Comparison of ENCODE assay signal across 13 cellular contexts in genomic region chr19:14520543-14520942, GRCh38. TPM values are rescaled to one million over a fixed set of nuclear protein-coding genes. Genes with fewer than 3 reads are reported as not detected.
DNase-seq lines count a peak whose midpoint lies in the region; ATAC-seq, FAIRE-seq and TF ChIP-seq lines count a peak whose summit lies in the region.
"Had no signal": no experiment of that assay in that cellular context is flagged by ENCODE, and none has a peak within 500 bp of the region (broad histone marks: within the 10 kb centered on the region; RNA-seq: fewer than 3 reads in every experiment).

No MANE protein-coding gene starts in this region.

- POLR2A ChIA-PET in HepG2 (lab: Yijun Ruan, JAX), result interaction anchor here (0.9 to 5.8 kb wide), 9 partner anchors 8 to 51 kb away, joined by 5 to 123 read pairs (median 11); partner anchors contain the start of genes GIPC1, NDUFB7 and TECR

- peaks cover 25% of the 10 kb centered on the region for H3K79me2 ChIP-seq in HepG2 (ENCODE audit: insufficient read depth, low read length)

- H3K27ac ChIP-seq in HepG2 (ENCODE audit: extremely low read length, insufficient read depth, low read length) (peak overlapping the region; percentile 97), right lobe of liver (peak overlapping the region in 1 of 3 donors; percentile 96), lower lobe of right lung (peak overlapping the region; percentile 99), vagina (peak overlapping the region; percentile 100)

- no peak for ATAC-seq in HepG2
- no peak for ATAC-seq in right lobe of liver
- ATAC-seq in lower lobe of right lung, result no peak
- ATAC-seq: heart left ventricle, left lung had no signal

- peaks cover 52% of the 10 kb centered on the region for H3K4me1 Mint-ChIP-seq in activated T-helper 1 cell treated with anti-CD3 and anti-CD28 coated beads, Interleukin-12 subunit alpha, Interleukin-12 subunit beta, Interleukin-2, Interleukin-4 antibody, amounts not matched to agents 30 ng/mL and 10 ng/mL and 1 ng/mL, durations not matched to agents 14 hours and 24 hours and 36 hours (ENCODE audit: low read depth)

- no peaks in the 10 kb centered on the region; a peak in 1 of 5 replicates for H3K27me3 ChIP-seq in HepG2 (ENCODE audit: control insufficient read depth in 1 of 2, insufficient read depth in 2 of 2, low read length in 2 of 2)
- H3K27me3 ChIP-seq in right lobe of liver, result no peaks in the 10 kb centered on the region
- H3K27me3 ChIP-seq in lower lobe of right lung (ENCODE audit: low read depth), result no peaks in the 10 kb centered on the region
- no peaks in the 10 kb centered on the region for H3K27me3 ChIP-seq in vagina
- H3K27me3 ChIP-seq: heart left ventricle, left lung, neutrophil had no signal

- H3K36me3 ChIP-seq in HepG2 (replicated peaks in 1 of 2; ENCODE audit: control insufficient read depth in 1 of 2, insufficient read depth in 2 of 2, low read length in 2 of 2) (peaks cover 5 to 11% of the 10 kb centered on the region in 2 experiments; a peak in 4 of 5 replicates), right lobe of liver (peaks cover 0 to 12% (median 8%) of the 10 kb centered on the region in 4 donors), lower lobe of right lung (peaks cover 14% of the 10 kb centered on the region), vagina (peaks cover 0 to 11% of the 10 kb centered on the region in 2 donors)

- H2AFZ ChIP-seq in HepG2 (ENCODE audit: low read length), result no peak overlapping the region

- TF ChIP-seq POLR2A in HepG2 (IDR thresholded peaks at IDR 0.05; ENCODE audit: insufficient read depth in 1 of 2, low read depth in 2 of 2, low read length in 2 of 2), result no peak
- no peak for TF ChIP-seq POLR2A in right lobe of liver (IDR thresholded peaks at IDR 0.05)
- TF ChIP-seq POLR2A in vagina (IDR thresholded peaks at IDR 0.05), result no peak

- no peak for FAIRE-seq in HepG2 (lab: Jason Lieb, UNC)
- no peak for FAIRE-seq in urothelium cell line (lab: Jason Lieb, UNC)

- H4K20me1 ChIP-seq in HepG2 (ENCODE audit: insufficient read depth, low read length), result peaks cover 20% of the 10 kb centered on the region

- no peaks in the 10 kb centered on the region for H3K9me3 Mint-ChIP-seq in activated T-helper 1 cell treated with anti-CD3 and anti-CD28 coated beads, Interleukin-12 subunit alpha, Interleukin-12 subunit beta, Interleukin-2, Interleukin-4 antibody, amounts not matched to agents 30 ng/mL and 10 ng/mL and 1 ng/mL, durations not matched to agents 14 hours and 24 hours and 36 hours
- H3K9me3 Mint-ChIP-seq: endodermal cell had no signal

- H3K27me3 Mint-ChIP-seq in activated T-helper 1 cell treated with anti-CD3 and anti-CD28 coated beads, Interleukin-12 subunit alpha, Interleukin-12 subunit beta, Interleukin-2, Interleukin-4 antibody, amounts not matched to agents 30 ng/mL and 10 ng/mL and 1 ng/mL, durations not matched to agents 14 hours and 24 hours and 36 hours (ENCODE audit: insufficient read depth), result peaks cover 2% of the 10 kb centered on the region

- TF ChIP-seq RAD21 in HepG2 (CRISPR knock-in tag; IDR thresholded peaks at IDR 0.05), result no peak

- H3K4me3 Mint-ChIP-seq in activated T-helper 1 cell treated with anti-CD3 and anti-CD28 coated beads, Interleukin-12 subunit alpha, Interleukin-12 subunit beta, Interleukin-2, Interleukin-4 antibody, amounts not matched to agents 30 ng/mL and 10 ng/mL and 1 ng/mL, durations not matched to agents 14 hours and 24 hours and 36 hours, result no peak overlapping the region
- H3K4me3 Mint-ChIP-seq: endodermal cell had no signal

- TF ChIP-seq EP300 in HepG2 (IDR thresholded peaks at IDR 0.05; ENCODE audit: low read depth in 2 of 2, low read length in 2 of 2) (no peak), HepG2 (CRISPR knock-in tag; IDR thresholded peaks at IDR 0.05; ENCODE audit: borderline replicate concordance) (no peak)

- H3K27ac Mint-ChIP-seq in activated T-helper 1 cell treated with anti-CD3 and anti-CD28 coated beads, Interleukin-12 subunit alpha, Interleukin-12 subunit beta, Interleukin-2, Interleukin-4 antibody, amounts not matched to agents 30 ng/mL and 10 ng/mL and 1 ng/mL, durations not matched to agents 14 hours and 24 hours and 36 hours, result peak overlapping the region; percentile 94
- H3K27ac Mint-ChIP-seq: endodermal cell had no signal

- 58% methylated on average over 4 of the region's 4 CpGs for WGBS in HepG2 (ENCODE audit: low lambda C conversion rate)
- WGBS in right lobe of liver (ENCODE audit: insufficient coverage, low coverage, low lambda C conversion rate, missing lambda C conversion rate), result 82% methylated on average over 4 of the region's 4 CpGs

- in situ Hi-C loops in HepG2 (cut with HindIII; ENCODE audit: extremely low pct_ligation_motif_present, low pct_unique_long_range_greater_than_20kb) (no loop called here), GM13976 (cut with MboI; ENCODE audit: low sequenced_read_pairs, unreplicated experiment) (no loop called here)

- CTCF ChIA-PET in HepG2 (lab: Yijun Ruan, JAX; ENCODE audit: low intra/inter-chr PET ratio, low total read pairs), result no interaction called here

- TF ChIP-seq CTCF in HepG2 (CRISPR knock-in tag; IDR thresholded peaks at IDR 0.05) (no peak), right lobe of liver (IDR thresholded peaks at IDR 0.05) (no peak), lower lobe of right lung (IDR thresholded peaks at IDR 0.05) (no peak), vagina (IDR thresholded peaks at IDR 0.05) (no peak), GM13976 (IDR thresholded peaks at IDR 0.05; ENCODE audit: borderline replicate concordance, control extremely low read depth, extremely low read depth, insufficient read depth, missing control alignments) (no peak)

- peak overlapping the region; percentile 75 for H3K4me2 ChIP-seq in HepG2 (ENCODE audit: low read depth, low read length)

- H3K9me3 ChIP-seq in HepG2 (ENCODE audit: low read length) (no peaks in the 10 kb centered on the region), right lobe of liver (no peaks in the 10 kb centered on the region), lower lobe of right lung (no peaks in the 10 kb centered on the region), vagina (no peaks in the 10 kb centered on the region)
- H3K9me3 ChIP-seq: heart left ventricle, left lung, neutrophil had no signal

- intact Hi-C loops in HepG2 (cut with micrococcal nuclease; ENCODE audit: unreplicated experiment) (loop anchor here (1.0 kb wide), 1 partner anchor 9 kb away; the partner anchor contains the start of gene TECR), right lobe of liver (cut with DNase I) (no loop called here), lower lobe of right lung (cut with DNase I) (no loop called here), vagina (cut with DNase I) (no loop called here)
- intact Hi-C loops in activated T-helper 1 cell treated with anti-CD3 and anti-CD28 coated beads, Interleukin-12 subunit alpha, Interleukin-12 subunit beta, Interleukin-2, Interleukin-4 antibody, amounts not matched to agents 30 ng/mL and 10 ng/mL and 1 ng/mL, durations not matched to agents 14 hours and 24 hours and 36 hours (cut with micrococcal nuclease), result loop anchor here (10.0 kb wide), 1 partner anchor 1366 kb away; the partner anchor contains the start of genes IER2 and STX10

- DNase-seq in HepG2 (ENCODE audit: low spot score) (no peak), right lobe of liver (no peak), lower lobe of right lung (no peak), vagina (ENCODE audit: extremely low spot score in 2 of 2) (no peak), GM13976 (ENCODE audit: low spot score) (no peak), urothelium cell line (ENCODE audit: low spot score) (no peak), NCI-H146 treated with DMSO at 0.1 percent for 48 hours (lab: John Stamatoyannopoulos, UW; ENCODE audit: unreplicated experiment) (no peak)
- DNase-seq in activated T-helper 1 cell treated with anti-CD3 and anti-CD28 coated beads, Interleukin-12 subunit alpha, Interleukin-12 subunit beta, Interleukin-2, Interleukin-4 antibody, amounts not matched to agents 30 ng/mL and 10 ng/mL and 1 ng/mL, durations not matched to agents 14 hours and 24 hours and 36 hours (ENCODE audit: low spot score), result no peak
- DNase-seq: endodermal cell, heart left ventricle, left lung, NCI-H1694 treated with DMSO at 0.1 percent for 48 hours had no signal

- peaks cover 54% of the 10 kb centered on the region for H3K4me1 ChIP-seq in HepG2 (ENCODE audit: insufficient read depth, low read length)
- H3K4me1 ChIP-seq in right lobe of liver, result peaks cover 0 to 29% (median 8%) of the 10 kb centered on the region in 4 donors
- peaks cover 29% of the 10 kb centered on the region for H3K4me1 ChIP-seq in lower lobe of right lung
- peaks cover 27% of the 10 kb centered on the region for H3K4me1 ChIP-seq in vagina

- H3K36me3 Mint-ChIP-seq in activated T-helper 1 cell treated with anti-CD3 and anti-CD28 coated beads, Interleukin-12 subunit alpha, Interleukin-12 subunit beta, Interleukin-2, Interleukin-4 antibody, amounts not matched to agents 30 ng/mL and 10 ng/mL and 1 ng/mL, durations not matched to agents 14 hours and 24 hours and 36 hours (ENCODE audit: low read depth), result peaks cover 18% of the 10 kb centered on the region

- BruUV-seq in HepG2 (replicated peaks; lab: Mats Ljungman, UMichigan), result TSS peak; percentile 52

- H3K4me3 ChIP-seq in HepG2 (replicated peaks in 1 of 3; ENCODE audit: insufficient read depth in 1 of 3, low read depth in 2 of 3, low read length in 3 of 3), result no peak overlapping the region
- H3K4me3 ChIP-seq in right lobe of liver, result no peak overlapping the region
- no peak overlapping the region for H3K4me3 ChIP-seq in lower lobe of right lung
- H3K4me3 ChIP-seq in vagina, result no peak overlapping the region
- H3K4me3 ChIP-seq: heart left ventricle, left lung had no signal

- peak overlapping the region; percentile 70 for H3K9ac ChIP-seq in HepG2 (ENCODE audit: insufficient read depth, low read depth, low read length)

RNA-seq across cellular contexts. Expression of gene DNAJB1, which starts 2.3 kb away (rescaled TPM):
- total RNA-seq in HepG2 (2016; rRNA removed; fragmentation: Illumina TruSeq; extraction: Trizol) (87.5 and 101 TPM in 2 replicates), right lobe of liver (10 to 100 TPM; 35.7 to 76.8 (median 52.1) TPM), lower lobe of right lung (92.5 TPM), vagina (164 TPM)
- total RNA-seq in HepG2 (2016; cell fraction: cytosol; rRNA removed; fragmentation: Illumina TruSeq; extraction: Trizol; ENCODE audit: low read depth), result 43.8 and 48.3 TPM in 2 replicates
- total RNA-seq in HepG2 (2016; cell fraction: insoluble cytoplasmic fraction; rRNA removed; fragmentation: Illumina TruSeq; extraction: Trizol), result 87.7 and 97.3 TPM in 2 replicates
- total RNA-seq in HepG2 (2016; cell fraction: membrane; rRNA removed; fragmentation: Illumina TruSeq; extraction: Trizol), result 100 and 105 TPM in 2 replicates
- 40.6 and 45.4 TPM in 2 replicates for total RNA-seq in HepG2 (2016; cell fraction: nucleus; rRNA removed; fragmentation: Illumina TruSeq; extraction: Trizol)
- 97.3 and 108 TPM in 2 replicates for polyA plus RNA-seq in HepG2 (2011; rRNA removed)
- 90.1 and 116 TPM in 2 replicates for polyA plus RNA-seq in HepG2 (2011; cell fraction: cytosol; rRNA removed)
- polyA plus RNA-seq in HepG2 (2011; cell fraction: nucleus; rRNA removed), result 41.8 and 55.7 TPM in 2 replicates
- 45.3 and 99.6 TPM in 2 replicates for polyA plus RNA-seq in HepG2 (2012)
- 43.8 and 48.0 TPM in 2 replicates for polyA plus RNA-seq in HepG2 (2016; cell fraction: cytosol; fragmentation: Illumina TruSeq; extraction: Trizol; ENCODE audit: low read depth)
- polyA plus RNA-seq in HepG2 (2016; cell fraction: insoluble cytoplasmic fraction; fragmentation: Illumina TruSeq; extraction: Trizol; ENCODE audit: low read depth), result 139 and 144 TPM in 2 replicates
- polyA plus RNA-seq in HepG2 (2016; cell fraction: membrane; fragmentation: Illumina TruSeq; extraction: Trizol; ENCODE audit: low read depth), result 72.7 and 75.0 TPM in 2 replicates
- 76.4 and 83.8 TPM in 2 replicates for polyA plus RNA-seq in HepG2 (2016; cell fraction: nucleus; fragmentation: Illumina TruSeq; extraction: Trizol; ENCODE audit: insufficient read depth, low read depth)
- 94.0 and 151 TPM in 2 replicates for polyA minus RNA-seq in HepG2 (2011; rRNA and poly(A)+ RNA removed; ENCODE audit: low replicate concordance)
- 34.2 and 35.4 TPM in 2 replicates for polyA minus RNA-seq in HepG2 (2011; cell fraction: cytosol; rRNA and poly(A)+ RNA removed)
- polyA minus RNA-seq in HepG2 (2011; cell fraction: nucleus; rRNA and poly(A)+ RNA removed), result 42.7 and 47.7 TPM in 2 replicates
- 104 and 120 TPM in 2 replicates for total RNA-seq in activated T-helper 1 cell treated with anti-CD3 and anti-CD28 coated beads, Interleukin-12 subunit alpha, Interleukin-12 subunit beta, Interleukin-2, Interleukin-4 antibody, amounts not matched to agents 30 ng/mL and 10 ng/mL and 1 ng/mL, durations not matched to agents 14 hours and 24 hours and 36 hours

RNA-seq across cellular contexts. Expression of gene TECR, which starts 8.9 kb away (rescaled TPM):
- 25.9 and 54.9 TPM in 2 replicates for total RNA-seq in HepG2 (2016; rRNA removed; fragmentation: Illumina TruSeq; extraction: Trizol)
- 25.1 and 26.1 TPM in 2 replicates for total RNA-seq in HepG2 (2016; cell fraction: cytosol; rRNA removed; fragmentation: Illumina TruSeq; extraction: Trizol; ENCODE audit: low read depth)
- 24.8 and 55.4 TPM in 2 replicates for total RNA-seq in HepG2 (2016; cell fraction: insoluble cytoplasmic fraction; rRNA removed; fragmentation: Illumina TruSeq; extraction: Trizol)
- 23.9 and 26.8 TPM in 2 replicates for total RNA-seq in HepG2 (2016; cell fraction: membrane; rRNA removed; fragmentation: Illumina TruSeq; extraction: Trizol)
- 68.9 and 76.1 TPM in 2 replicates for total RNA-seq in HepG2 (2016; cell fraction: nucleus; rRNA removed; fragmentation: Illumina TruSeq; extraction: Trizol)
- 121 and 137 TPM in 2 replicates for polyA plus RNA-seq in HepG2 (2011; rRNA removed)
- 131 and 134 TPM in 2 replicates for polyA plus RNA-seq in HepG2 (2011; cell fraction: cytosol; rRNA removed)
- polyA plus RNA-seq in HepG2 (2011; cell fraction: nucleus; rRNA removed), result 178 and 205 TPM in 2 replicates
- polyA plus RNA-seq in HepG2 (2012), result 94.0 and 122 TPM in 2 replicates
- 70.2 and 77.8 TPM in 2 replicates for polyA plus RNA-seq in HepG2 (2016; cell fraction: cytosol; fragmentation: Illumina TruSeq; extraction: Trizol; ENCODE audit: low read depth)
- polyA plus RNA-seq in HepG2 (2016; cell fraction: insoluble cytoplasmic fraction; fragmentation: Illumina TruSeq; extraction: Trizol; ENCODE audit: low read depth), result 52.7 and 78.7 TPM in 2 replicates
- polyA plus RNA-seq in HepG2 (2016; cell fraction: membrane; fragmentation: Illumina TruSeq; extraction: Trizol; ENCODE audit: low read depth), result 63.3 and 69.9 TPM in 2 replicates
- polyA plus RNA-seq in HepG2 (2016; cell fraction: nucleus; fragmentation: Illumina TruSeq; extraction: Trizol; ENCODE audit: insufficient read depth, low read depth), result 231 and 244 TPM in 2 replicates
- polyA minus RNA-seq in HepG2 (2011; rRNA and poly(A)+ RNA removed; ENCODE audit: low replicate concordance), result 243 and 582 TPM in 2 replicates
- polyA minus RNA-seq in HepG2 (2011; cell fraction: cytosol; rRNA and poly(A)+ RNA removed), result 99.1 and 118 TPM in 2 replicates
- polyA minus RNA-seq in HepG2 (2011; cell fraction: nucleus; rRNA and poly(A)+ RNA removed), result 62.2 and 64.2 TPM in 2 replicates
- 10 to 100 TPM; 37.9 to 99.0 (median 77.0) TPM for total RNA-seq in right lobe of liver
- 110 and 120 TPM in 2 replicates for total RNA-seq in activated T-helper 1 cell treated with anti-CD3 and anti-CD28 coated beads, Interleukin-12 subunit alpha, Interleukin-12 subunit beta, Interleukin-2, Interleukin-4 antibody, amounts not matched to agents 30 ng/mL and 10 ng/mL and 1 ng/mL, durations not matched to agents 14 hours and 24 hours and 36 hours
- 127 TPM for total RNA-seq in lower lobe of right lung
- 110 TPM for total RNA-seq in vagina

RNA-seq across cellular contexts. Expression of gene GIPC1, which starts 24.6 kb away (rescaled TPM):
- total RNA-seq in HepG2 (2016; rRNA removed; fragmentation: Illumina TruSeq; extraction: Trizol) (44.3 and 48.1 TPM in 2 replicates), right lobe of liver (10 to 100 TPM; 25.2 to 63.5 (median 29.8) TPM), lower lobe of right lung (72.1 TPM), vagina (81.0 TPM)
- total RNA-seq in HepG2 (2016; cell fraction: cytosol; rRNA removed; fragmentation: Illumina TruSeq; extraction: Trizol; ENCODE audit: low read depth), result 24.7 and 30.5 TPM in 2 replicates
- total RNA-seq in HepG2 (2016; cell fraction: insoluble cytoplasmic fraction; rRNA removed; fragmentation: Illumina TruSeq; extraction: Trizol), result 46.7 and 53.0 TPM in 2 replicates
- 34.5 and 47.8 TPM in 2 replicates for total RNA-seq in HepG2 (2016; cell fraction: membrane; rRNA removed; fragmentation: Illumina TruSeq; extraction: Trizol)
- total RNA-seq in HepG2 (2016; cell fraction: nucleus; rRNA removed; fragmentation: Illumina TruSeq; extraction: Trizol), result 19.0 and 25.5 TPM in 2 replicates
- polyA plus RNA-seq in HepG2 (2011; rRNA removed), result 27.1 and 32.8 TPM in 2 replicates
- 26.8 and 37.9 TPM in 2 replicates for polyA plus RNA-seq in HepG2 (2011; cell fraction: cytosol; rRNA removed)
- 27.4 and 33.0 TPM in 2 replicates for polyA plus RNA-seq in HepG2 (2011; cell fraction: nucleus; rRNA removed)
- polyA plus RNA-seq in HepG2 (2012), result 13.4 and 20.7 TPM in 2 replicates
- 24.6 and 33.2 TPM in 2 replicates for polyA plus RNA-seq in HepG2 (2016; cell fraction: cytosol; fragmentation: Illumina TruSeq; extraction: Trizol; ENCODE audit: low read depth)
- 49.5 and 56.2 TPM in 2 replicates for polyA plus RNA-seq in HepG2 (2016; cell fraction: insoluble cytoplasmic fraction; fragmentation: Illumina TruSeq; extraction: Trizol; ENCODE audit: low read depth)
- polyA plus RNA-seq in HepG2 (2016; cell fraction: membrane; fragmentation: Illumina TruSeq; extraction: Trizol; ENCODE audit: low read depth), result 38.6 and 41.5 TPM in 2 replicates
- polyA plus RNA-seq in HepG2 (2016; cell fraction: nucleus; fragmentation: Illumina TruSeq; extraction: Trizol; ENCODE audit: insufficient read depth, low read depth), result 48.3 and 51.4 TPM in 2 replicates
- 30.0 and 63.8 TPM in 2 replicates for polyA minus RNA-seq in HepG2 (2011; rRNA and poly(A)+ RNA removed; ENCODE audit: low replicate concordance)
- 17.9 and 20.6 TPM in 2 replicates for polyA minus RNA-seq in HepG2 (2011; cell fraction: cytosol; rRNA and poly(A)+ RNA removed)
- 9.7 and 11.3 TPM in 2 replicates for polyA minus RNA-seq in HepG2 (2011; cell fraction: nucleus; rRNA and poly(A)+ RNA removed)
- total RNA-seq in activated T-helper 1 cell treated with anti-CD3 and anti-CD28 coated beads, Interleukin-12 subunit alpha, Interleukin-12 subunit beta, Interleukin-2, Interleukin-4 antibody, amounts not matched to agents 30 ng/mL and 10 ng/mL and 1 ng/mL, durations not matched to agents 14 hours and 24 hours and 36 hours, result 42.9 and 43.7 TPM in 2 replicates

RNA-seq across cellular contexts. Expression of gene PTGER1, which starts 45.4 kb away (rescaled TPM):
- total RNA-seq in HepG2 (2016; rRNA removed; fragmentation: Illumina TruSeq; extraction: Trizol) (not detected in 2 replicates), right lobe of liver (under 1 TPM in 4 of 6 experiments, not detected in 2; 0.16 to 0.32 (median 0.29) TPM), lower lobe of right lung (0.62 TPM), vagina (not detected)
- total RNA-seq in HepG2 (2016; cell fraction: cytosol; rRNA removed; fragmentation: Illumina TruSeq; extraction: Trizol; ENCODE audit: low read depth), result 0.18 TPM in 1 of 2 replicates, not detected in the other
- total RNA-seq in HepG2 (2016; cell fraction: insoluble cytoplasmic fraction; rRNA removed; fragmentation: Illumina TruSeq; extraction: Trizol), result not detected in 2 replicates
- total RNA-seq in HepG2 (2016; cell fraction: membrane; rRNA removed; fragmentation: Illumina TruSeq; extraction: Trizol), result 0.14 and 0.15 TPM in 2 replicates
- total RNA-seq in HepG2 (2016; cell fraction: nucleus; rRNA removed; fragmentation: Illumina TruSeq; extraction: Trizol), result not detected in 2 replicates
- 0.13 and 0.24 TPM in 2 replicates for polyA plus RNA-seq in HepG2 (2011; rRNA removed)
- 0.14 and 0.27 TPM in 2 replicates for polyA plus RNA-seq in HepG2 (2011; cell fraction: cytosol; rRNA removed)
- 0.14 and 0.21 TPM in 2 replicates for polyA plus RNA-seq in HepG2 (2011; cell fraction: nucleus; rRNA removed)
- polyA plus RNA-seq in HepG2 (2012), result not detected in 2 replicates
- 0.09 TPM in 1 of 2 replicates, not detected in the other for polyA plus RNA-seq in HepG2 (2016; cell fraction: cytosol; fragmentation: Illumina TruSeq; extraction: Trizol; ENCODE audit: low read depth)
- not detected in 2 replicates for polyA plus RNA-seq in HepG2 (2016; cell fraction: insoluble cytoplasmic fraction; fragmentation: Illumina TruSeq; extraction: Trizol; ENCODE audit: low read depth)
- not detected in 2 replicates for polyA plus RNA-seq in HepG2 (2016; cell fraction: membrane; fragmentation: Illumina TruSeq; extraction: Trizol; ENCODE audit: low read depth)
- 0.44 TPM in 1 of 2 replicates, not detected in the other for polyA plus RNA-seq in HepG2 (2016; cell fraction: nucleus; fragmentation: Illumina TruSeq; extraction: Trizol; ENCODE audit: insufficient read depth, low read depth)
- polyA minus RNA-seq in HepG2 (2011; rRNA and poly(A)+ RNA removed; ENCODE audit: low replicate concordance), result 0.24 TPM in 1 of 2 replicates, not detected in the other
- polyA minus RNA-seq in HepG2 (2011; cell fraction: cytosol; rRNA and poly(A)+ RNA removed), result not detected in 2 replicates
- not detected in 2 replicates for polyA minus RNA-seq in HepG2 (2011; cell fraction: nucleus; rRNA and poly(A)+ RNA removed)
- 0.44 and 0.78 TPM in 2 replicates for total RNA-seq in activated T-helper 1 cell treated with anti-CD3 and anti-CD28 coated beads, Interleukin-12 subunit alpha, Interleukin-12 subunit beta, Interleukin-2, Interleukin-4 antibody, amounts not matched to agents 30 ng/mL and 10 ng/mL and 1 ng/mL, durations not matched to agents 14 hours and 24 hours and 36 hours

RNA-seq across cellular contexts. Expression of gene NDUFB7, which starts 51.3 kb away (rescaled TPM):
- total RNA-seq in HepG2 (2016; rRNA removed; fragmentation: Illumina TruSeq; extraction: Trizol), result 198 and 244 TPM in 2 replicates
- 82.1 and 95.0 TPM in 2 replicates for total RNA-seq in HepG2 (2016; cell fraction: cytosol; rRNA removed; fragmentation: Illumina TruSeq; extraction: Trizol; ENCODE audit: low read depth)
- total RNA-seq in HepG2 (2016; cell fraction: insoluble cytoplasmic fraction; rRNA removed; fragmentation: Illumina TruSeq; extraction: Trizol), result 211 and 273 TPM in 2 replicates
- 110 and 154 TPM in 2 replicates for total RNA-seq in HepG2 (2016; cell fraction: membrane; rRNA removed; fragmentation: Illumina TruSeq; extraction: Trizol)
- total RNA-seq in HepG2 (2016; cell fraction: nucleus; rRNA removed; fragmentation: Illumina TruSeq; extraction: Trizol), result 70.6 and 78.7 TPM in 2 replicates
- polyA plus RNA-seq in HepG2 (2011; rRNA removed), result 156 and 192 TPM in 2 replicates
- 190 and 437 TPM in 2 replicates for polyA plus RNA-seq in HepG2 (2011; cell fraction: cytosol; rRNA removed)
- 175 and 191 TPM in 2 replicates for polyA plus RNA-seq in HepG2 (2011; cell fraction: nucleus; rRNA removed)
- 61.7 and 64.5 TPM in 2 replicates for polyA plus RNA-seq in HepG2 (2012)
- 81.2 and 92.7 TPM in 2 replicates for polyA plus RNA-seq in HepG2 (2016; cell fraction: cytosol; fragmentation: Illumina TruSeq; extraction: Trizol; ENCODE audit: low read depth)
- 241 and 259 TPM in 2 replicates for polyA plus RNA-seq in HepG2 (2016; cell fraction: insoluble cytoplasmic fraction; fragmentation: Illumina TruSeq; extraction: Trizol; ENCODE audit: low read depth)
- polyA plus RNA-seq in HepG2 (2016; cell fraction: membrane; fragmentation: Illumina TruSeq; extraction: Trizol; ENCODE audit: low read depth), result 104 and 120 TPM in 2 replicates
- 132 and 145 TPM in 2 replicates for polyA plus RNA-seq in HepG2 (2016; cell fraction: nucleus; fragmentation: Illumina TruSeq; extraction: Trizol; ENCODE audit: insufficient read depth, low read depth)
- 70.0 and 85.2 TPM in 2 replicates for polyA minus RNA-seq in HepG2 (2011; rRNA and poly(A)+ RNA removed; ENCODE audit: low replicate concordance)
- polyA minus RNA-seq in HepG2 (2011; cell fraction: cytosol; rRNA and poly(A)+ RNA removed), result 35.3 and 38.9 TPM in 2 replicates
- polyA minus RNA-seq in HepG2 (2011; cell fraction: nucleus; rRNA and poly(A)+ RNA removed), result 12.1 and 13.1 TPM in 2 replicates
- total RNA-seq in right lobe of liver, result 100 to 1,000 TPM in 4 of 6 experiments, 10 to 100 TPM in 2; 81.7 to 275 (median 112) TPM
- 131 and 133 TPM in 2 replicates for total RNA-seq in activated T-helper 1 cell treated with anti-CD3 and anti-CD28 coated beads, Interleukin-12 subunit alpha, Interleukin-12 subunit beta, Interleukin-2, Interleukin-4 antibody, amounts not matched to agents 30 ng/mL and 10 ng/mL and 1 ng/mL, durations not matched to agents 14 hours and 24 hours and 36 hours
- total RNA-seq in lower lobe of right lung, result 121 TPM
- total RNA-seq in vagina, result 375 TPM

Comparison
In these comparisons a context has a peak if more than half of its experiments do, and no peak if none do; other contexts are left out.
1. intact Hi-C loops: an anchor here in HepG2 (1.0 kb wide) and activated T-helper 1 cell treated with anti-CD3 and anti-CD28 coated beads, Interleukin-12 subunit alpha, Interleukin-12 subunit beta, Interleukin-2, Interleukin-4 antibody, amounts not matched to agents 30 ng/mL and 10 ng/mL and 1 ng/mL, durations not matched to agents 14 hours and 24 hours and 36 hours (10.0 kb wide); none called in right lobe of liver, lower lobe of right lung and vagina.